23 cellular contexts compared by ENCODE assay signal in genomic region chr19:7897289-7897688, GRCh38. TPM values are rescaled to one million over a fixed set of nuclear protein-coding genes. Genes with fewer than 3 reads are reported as not detected.
A peak's percentile ranks its signal among the peaks of the same experiment; 100 is the strongest.
DNase-seq lines count a peak whose midpoint lies in the region; ATAC-seq and TF ChIP-seq lines count a peak whose summit lies in the region.
"Had no signal": no experiment of that assay in that cellular context is flagged by ENCODE, and none has a peak within 500 bp of the region (broad histone marks: within the 10 kb centered on the region; RNA-seq: fewer than 3 reads in every experiment).

No MANE protein-coding gene starts in this region.

- H3K27ac ChIP-seq in HL-60 (replicated peaks) (peak overlapping the region; percentile 33; the same call in 1 of the 2 replicates), lower lobe of right lung (no peak overlapping the region), prostate gland (no peak overlapping the region)
- H3K27ac ChIP-seq: BLaER1, GM23248 had no signal

- H3K27me3 ChIP-seq in HL-60 (ENCODE audit: insufficient read depth, poor library complexity, severe bottlenecking) (no peaks in the 10 kb centered on the region), lower lobe of right lung (ENCODE audit: low read depth) (peaks cover 9% of the 10 kb centered on the region), prostate gland (replicated peaks; ENCODE audit: insufficient read depth) (no peaks in the 10 kb centered on the region)
- H3K27me3 ChIP-seq: BLaER1 had no signal

- 87% methylated on average over 11 of the region's 11 CpGs for WGBS in prostate gland

- TF ChIP-seq POLR2A in NB4 (IDR thresholded peaks at IDR 0.05; ENCODE audit: extremely low read depth, insufficient read length) (no peak), prostate gland (IDR thresholded peaks at IDR 0.05) (no peak)

- peaks cover 5% of the 10 kb centered on the region for H3K4me1 ChIP-seq in lower lobe of right lung
- peaks cover 10% of the 10 kb centered on the region for H3K4me1 ChIP-seq in prostate gland (replicated peaks)
- H3K4me1 ChIP-seq: HAP-1 had no signal

- peak; percentile 25 to 41 for ATAC-seq in lower lobe of right lung
- ATAC-seq: CD8-positive, alpha-beta T cell; GM12878 had no signal

- H3K36me3 ChIP-seq in lower lobe of right lung (no peaks in the 10 kb centered on the region), prostate gland (no peaks in the 10 kb centered on the region)
- H3K36me3 ChIP-seq: BLaER1 had no signal

- H3K4me3 ChIP-seq in HL-60 (replicated peaks; ENCODE audit: insufficient read depth, low read length) = no peak overlapping the region
- H3K4me3 ChIP-seq in NB4 (ENCODE audit: low read depth, low read length) = no peak overlapping the region
- no peak overlapping the region for H3K4me3 ChIP-seq in fibroblast of villous mesenchyme (ENCODE audit: low read depth, low read length)
- no peak overlapping the region for H3K4me3 ChIP-seq in lower lobe of right lung
- no peak overlapping the region for H3K4me3 ChIP-seq in prostate gland
- H3K4me3 ChIP-seq: BLaER1, GM12878, GM23248, HAP-1 had no signal

- DNase-seq in HL-60 (ENCODE audit: low read depth in 1 of 2, low spot score in 1 of 2) = peak in 1 of 2 experiments; percentile 52
- peak; percentile 54 for DNase-seq in NB4 (ENCODE audit: low read depth)
- peak; percentile 16 for DNase-seq in fibroblast of villous mesenchyme (ENCODE audit: low read depth)
- peak; percentile 65 for DNase-seq in lower lobe of right lung
- no peak for DNase-seq in putamen (ENCODE audit: low spot score)
- no peak for DNase-seq in cortex of kidney (lab: John Stamatoyannopoulos, UW)
- DNase-seq in prostate gland (ENCODE audit: low spot score) = no peak
- DNase-seq: CD8-positive, alpha-beta T cell; DMS53; EL; GM23248; NCI-H1048; NCI-H1436 treated with DMSO at 0.1 percent for 48 hours; NCI-H2029 treated with DMSO at 0.1 percent for 48 hours; NCI-H2171; NCI-H446; NCI-H526 treated with DMSO at 0.1 percent for 48 hours; NK-92 treated with Interleukin-12 subunit alpha and Interleukin-12 subunit beta, amount 100 ng/mL, for 24 hours; SHP77 treated with DMSO at 0.1 percent for 48 hours; SK-N-SH had no signal

- H3K9me3 ChIP-seq in lower lobe of right lung (no peaks in the 10 kb centered on the region), prostate gland (no peaks in the 10 kb centered on the region)
- H3K9me3 ChIP-seq: BLaER1, HAP-1, SK-N-SH had no signal

- intact Hi-C loops in lower lobe of right lung (cut with DNase I) = no loop called here
- intact Hi-C loops in prostate gland (cut with DNase I) = no loop called here

- TF ChIP-seq CTCF in HL-60 (IDR thresholded peaks at IDR 0.05; ENCODE audit: insufficient read depth, low read length) (no peak), NB4 (IDR thresholded peaks at IDR 0.05; ENCODE audit: low read depth, low read length) (no peak), fibroblast of villous mesenchyme (IDR thresholded peaks at IDR 0.05; ENCODE audit: insufficient read depth, low read depth, low read length) (no peak), lower lobe of right lung (IDR thresholded peaks at IDR 0.05) (no peak), prostate gland (IDR thresholded peaks at IDR 0.05) (no peak)

RNA-seq across cellular contexts. Expression of gene MAP2K7, which starts 6.4 kb away (rescaled TPM):
- total RNA-seq in fibroblast of villous mesenchyme (12.1 and 12.2 TPM in 2 replicates), lower lobe of right lung (38.6 TPM), prostate gland (10 to 100 TPM; 21.6 to 45.2 TPM)

RNA-seq across cellular contexts. Expression of gene LRRC8E, which starts 9.0 kb away (rescaled TPM):
- 6.0 and 7.4 TPM in 2 replicates for total RNA-seq in fibroblast of villous mesenchyme
- total RNA-seq in lower lobe of right lung = 6.6 TPM
- 10 to 100 TPM in 1 of 2 donors, 1 to 10 TPM in 1; 4.8 to 11.7 TPM for total RNA-seq in prostate gland
- total RNA-seq: CD8-positive, alpha-beta T cell; GM12878 had no signal

RNA-seq across cellular contexts. Expression of gene TGFBR3L, which starts 17.3 kb away (rescaled TPM):
- total RNA-seq in fibroblast of villous mesenchyme (0.86 and 0.97 TPM in 2 replicates), lower lobe of right lung (2.1 TPM), prostate gland (1 to 10 TPM in 1 of 2 donors, not detected in 1; 3.2 TPM)

RNA-seq across cellular contexts. Expression of gene SNAPC2, which starts 22.8 kb away (rescaled TPM):
- total RNA-seq in fibroblast of villous mesenchyme = 17.7 and 23.5 TPM in 2 replicates
- total RNA-seq in lower lobe of right lung = 17.6 TPM
- total RNA-seq in prostate gland = 10 to 100 TPM; 37.4 to 95.0 TPM

RNA-seq across cellular contexts. Expression of gene PRR36, which starts 23.1 kb away (rescaled TPM):
- under 0.01 TPM in 1 of 2 replicates, not detected in the other for total RNA-seq in fibroblast of villous mesenchyme
- 2.5 TPM for total RNA-seq in lower lobe of right lung
- total RNA-seq in prostate gland = 1 to 10 TPM; 2.2 to 4.2 TPM
- total RNA-seq: GM12878, GM23248 had no signal

Comparison
In these comparisons a context has a peak if more than half of its experiments do, and no peak if none do; other contexts are left out.
1. DNase-seq: peak in NB4 (single experiment), fibroblast of villous mesenchyme (single experiment) and lower lobe of right lung (single experiment); none in putamen (single experiment), cortex of kidney (single experiment) and prostate gland (single experiment).